Comparison of ENCODE assay signal across 8 cellular contexts in genomic region chr16:67966549-67967182, GRCh38. TPM values are rescaled to one million over a fixed set of nuclear protein-coding genes. Genes with fewer than 3 reads are reported as not detected.
DNase-seq lines count a peak whose midpoint lies in the region; ATAC-seq and TF ChIP-seq lines count a peak whose summit lies in the region.

No MANE protein-coding gene starts in this region.

- H3K36me3 Mint-ChIP-seq in dendritic cell treated with granulocyte-macrophage colony-stimulating factor and Interleukin-4, amounts not matched to agents 40 ng/mL and 50 ng/mL, for 4 days (ENCODE audit: low read depth), result peaks cover 18% of the 10 kb centered on the region
- peaks cover 0 to 7% of the 10 kb centered on the region in 2 donors for H3K36me3 Mint-ChIP-seq in naive B cell

- DNase-seq in EH (ENCODE audit: low read depth), result peak; percentile 83
- DNase-seq in NOMO-1 treated with dmso at 0.1 percent for 144 hours (lab: John Stamatoyannopoulos, UW; ENCODE audit: unreplicated experiment), result peak; percentile 21
- DNase-seq in naive B cell, result no peak
- DNase-seq in omental fat pad (ENCODE audit: low spot score), result no peak

- no peak for ATAC-seq in naive B cell (ENCODE audit: low read depth in 2 of 2)
- ATAC-seq in HG02884 (IDR thresholded peaks at IDR 0.05; ENCODE audit: unreplicated experiment), result no peak
- ATAC-seq in omental fat pad (ENCODE audit: low FRiP score), result no peak
- no peak for ATAC-seq in GM18907 (IDR thresholded peaks at IDR 0.05; ENCODE audit: unreplicated experiment)
- ATAC-seq in HG02759 (IDR thresholded peaks at IDR 0.05; ENCODE audit: unreplicated experiment), result no peak

- peaks cover 26% of the 10 kb centered on the region for H3K4me1 Mint-ChIP-seq in dendritic cell treated with granulocyte-macrophage colony-stimulating factor and Interleukin-4, amounts not matched to agents 40 ng/mL and 50 ng/mL, for 4 days (ENCODE audit: low read depth)
- peaks cover 27 to 53% (median 34%) of the 10 kb centered on the region in 3 donors for H3K4me1 Mint-ChIP-seq in naive B cell

- H3K27me3 Mint-ChIP-seq in dendritic cell treated with granulocyte-macrophage colony-stimulating factor and Interleukin-4, amounts not matched to agents 40 ng/mL and 50 ng/mL, for 4 days, result peaks cover 3% of the 10 kb centered on the region
- no peaks in the 10 kb centered on the region for H3K27me3 Mint-ChIP-seq in naive B cell

- intact Hi-C loops in dendritic cell treated with granulocyte-macrophage colony-stimulating factor and Interleukin-4, amounts not matched to agents 40 ng/mL and 50 ng/mL, for 4 days (cut with micrococcal nuclease), result no loop called here

- no peak for TF ChIP-seq CTCF in omental fat pad (IDR thresholded peaks at IDR 0.05)

- H3K4me3 Mint-ChIP-seq in dendritic cell treated with granulocyte-macrophage colony-stimulating factor and Interleukin-4, amounts not matched to agents 40 ng/mL and 50 ng/mL, for 4 days, result peak overlapping the region; percentile 96
- peak overlapping the region in 7 of 8 donors; percentile 84 to 97 (median 92) for H3K4me3 Mint-ChIP-seq in naive B cell

- no peak overlapping the region for H3K27ac Mint-ChIP-seq in dendritic cell treated with granulocyte-macrophage colony-stimulating factor and Interleukin-4, amounts not matched to agents 40 ng/mL and 50 ng/mL, for 4 days
- peak overlapping the region in 2 of 6 donors; percentile 79 to 90 for H3K27ac Mint-ChIP-seq in naive B cell

- H3K9me3 Mint-ChIP-seq in dendritic cell treated with granulocyte-macrophage colony-stimulating factor and Interleukin-4, amounts not matched to agents 40 ng/mL and 50 ng/mL, for 4 days, result no peaks in the 10 kb centered on the region
- no peaks in the 10 kb centered on the region for H3K9me3 Mint-ChIP-seq in naive B cell

RNA-seq across cellular contexts. Expression of gene SLC12A4, which starts 1.8 kb away (rescaled TPM):
- polyA plus RNA-seq in naive B cell (ENCODE audit: low read depth in 6 of 6), result 1 to 10 TPM; 2.8 to 5.4 (median 3.7) TPM
- total RNA-seq in omental fat pad, result 10 to 100 TPM; 39.4 to 92.2 (median 70.8) TPM

RNA-seq across cellular contexts. Expression of gene DPEP3, which starts 13.6 kb away (rescaled TPM):
- polyA plus RNA-seq in naive B cell (ENCODE audit: low read depth in 6 of 6), result under 1 TPM in 4 of 6 donors, not detected in 2; 0.44 to 0.83 (median 0.55) TPM
- under 1 TPM in 2 of 4 donors, not detected in 2; 0.24 to 0.63 TPM for total RNA-seq in omental fat pad

RNA-seq across cellular contexts. Expression of gene LCAT, which starts 22.7 kb away (rescaled TPM):
- polyA plus RNA-seq in naive B cell (ENCODE audit: low read depth in 6 of 6), result 1 to 10 TPM in 2 of 6 donors, under 1 TPM in 2, not detected in 2; 0.30 to 4.2 (median 0.93) TPM
- 10 to 100 TPM in 3 of 4 donors, 1 to 10 TPM in 1; 7.7 to 52.2 (median 13.0) TPM for total RNA-seq in omental fat pad

RNA-seq across cellular contexts. Expression of gene PSMB10, which starts 30.0 kb away (rescaled TPM):
- 100 to 1,000 TPM; 398 to 770 (median 477) TPM for polyA plus RNA-seq in naive B cell (ENCODE audit: low read depth in 6 of 6)
- total RNA-seq in omental fat pad, result 10 to 100 TPM; 29.9 to 53.0 (median 45.3) TPM

RNA-seq across cellular contexts. Expression of gene DPEP2, which starts 32.6 kb away (rescaled TPM):
- 100 to 1,000 TPM in 1 of 6 donors, 10 to 100 TPM in 5; 57.3 to 125 (median 75.1) TPM for polyA plus RNA-seq in naive B cell (ENCODE audit: low read depth in 6 of 6)
- total RNA-seq in omental fat pad, result 1 to 10 TPM; 4.0 to 8.7 (median 4.8) TPM

Comparison
In these comparisons a context has a peak if more than half of its experiments do, and no peak if none do; other contexts are left out.
1. DNase-seq: peak in EH (single experiment) and NOMO-1 treated with dmso at 0.1 percent for 144 hours (single experiment); none in naive B cell (single experiment) and omental fat pad (single experiment).